ENCODE assay signal across 9 cellular contexts in genomic region chr19:4328243-4328990, GRCh38. TPM values are rescaled to one million over a fixed set of nuclear protein-coding genes. Genes with fewer than 3 reads are reported as not detected.
A peak's percentile ranks its signal among the peaks of the same experiment; 100 is the strongest.
DNase-seq lines count a peak whose midpoint lies in the region; ATAC-seq and TF ChIP-seq lines count a peak whose summit lies in the region.
"Had no signal": no experiment of that assay in that cellular context is flagged by ENCODE, and none has a peak within 500 bp of the region (broad histone marks: within the 10 kb centered on the region; RNA-seq: fewer than 3 reads in every experiment).

No MANE protein-coding gene starts in this region.

- peaks cover 55% of the 10 kb centered on the region for H3K36me3 Mint-ChIP-seq in Caco-2 (ENCODE audit: insufficient read depth, unreplicated experiment)
- no peaks in the 10 kb centered on the region for H3K36me3 Mint-ChIP-seq in immature natural killer cell

- WGBS in smooth muscle cell (ENCODE audit: low lambda C conversion rate), result 6% methylated on average over 20 of the region's 49 CpGs

- H3K79me2 ChIP-seq in KMS-11 (ENCODE audit: insufficient read depth, low read depth) (no peaks in the 10 kb centered on the region), smooth muscle cell (ENCODE audit: low read depth) (no peaks in the 10 kb centered on the region)

- H2AFZ ChIP-seq in KMS-11 (ENCODE audit: low read depth), result no peak overlapping the region
- H2AFZ ChIP-seq in smooth muscle cell (ENCODE audit: low read depth), result peak overlapping the region; percentile 24

- no peak overlapping the region for H3K9ac ChIP-seq in KMS-11
- H3K9ac ChIP-seq in smooth muscle cell (ENCODE audit: low read depth), result no peak overlapping the region

- H3K27ac Mint-ChIP-seq in Caco-2 (ENCODE audit: unreplicated experiment) (no peak overlapping the region), immature natural killer cell (peak overlapping the region in 5 of 6 donors; percentile 34 to 92 (median 62))

- H3K27ac ChIP-seq in KMS-11 (no peak overlapping the region), brain microvascular endothelial cell (peak overlapping the region; percentile 69), smooth muscle cell (ENCODE audit: low read depth) (no peak overlapping the region)
- H3K27ac ChIP-seq: VCaP had no signal

- no peaks in the 10 kb centered on the region for H3K9me3 Mint-ChIP-seq in Caco-2 (ENCODE audit: unreplicated experiment)
- H3K9me3 Mint-ChIP-seq in immature natural killer cell, result no peaks in the 10 kb centered on the region

- no peak for TF ChIP-seq CTCF in Caco-2 (IDR thresholded peaks at IDR 0.05; ENCODE audit: insufficient read depth in 1 of 2, low read depth in 1 of 2, low read length in 1 of 2, severe bottlenecking in 1 of 2, unreplicated experiment in 1 of 2)
- no peak for TF ChIP-seq CTCF in KMS-11 (conservative IDR thresholded peaks at IDR 0.05; ENCODE audit: low read depth, low read length)
- no peak for TF ChIP-seq CTCF in brain microvascular endothelial cell (IDR thresholded peaks at IDR 0.05; ENCODE audit: low read depth, low read length, missing control alignments)
- TF ChIP-seq CTCF in smooth muscle cell (IDR thresholded peaks at IDR 0.05; ENCODE audit: borderline replicate concordance, insufficient read depth, poor library complexity, severe bottlenecking), result no peak

- H3K27me3 Mint-ChIP-seq in Caco-2 (ENCODE audit: insufficient read depth, unreplicated experiment) (no peaks in the 10 kb centered on the region), immature natural killer cell (ENCODE audit: low read depth in 3 of 3) (peaks cover 8 to 13% (median 13%) of the 10 kb centered on the region in 3 donors)

- CTCF ChIA-PET in Caco-2 (lab: Charles Lee), result interaction anchor here (0.6 to 0.9 kb wide), 3 partner anchors 14 to 178 kb away, joined by 3 read pairs; no protein-coding TSS in a partner anchor

- peak overlapping the region; percentile 54 for H3K4me3 Mint-ChIP-seq in Caco-2 (ENCODE audit: unreplicated experiment)
- H3K4me3 Mint-ChIP-seq in immature natural killer cell, result peak overlapping the region; percentile 80 to 84 (median 83)

- H3K27me3 ChIP-seq in Caco-2 (replicated peaks; ENCODE audit: control insufficient read depth, insufficient read depth, low read length) (no peaks in the 10 kb centered on the region), KMS-11 (ENCODE audit: insufficient read depth, low read depth) (no peaks in the 10 kb centered on the region), brain microvascular endothelial cell (replicated peaks) (no peaks in the 10 kb centered on the region), smooth muscle cell (ENCODE audit: low read depth) (no peaks in the 10 kb centered on the region)

- peak; percentile 82 to 90 for DNase-seq in Caco-2
- DNase-seq in UCSD-AML1 (lab: John Stamatoyannopoulos, UW; ENCODE audit: unreplicated experiment), result peak; percentile 93
- DNase-seq in brain microvascular endothelial cell, result peak; percentile 96
- peak; percentile 88 to 95 (median 91) for DNase-seq in immature natural killer cell
- peak; percentile 90 for DNase-seq in smooth muscle cell (lab: John Stamatoyannopoulos, UW; ENCODE audit: unreplicated experiment)
- DNase-seq in SW480 (ENCODE audit: low spot score), result no peak

- in situ Hi-C loops in brain microvascular endothelial cell (cut with HindIII; ENCODE audit: low pct_ligation_motif_present, low sequenced_read_pairs), result no loop called here

- H3F3A ChIP-seq in smooth muscle cell (ENCODE audit: low read depth), result no peaks in the 10 kb centered on the region

- H3K4me1 Mint-ChIP-seq in Caco-2 (ENCODE audit: low read depth, unreplicated experiment), result peaks cover 5% of the 10 kb centered on the region
- H3K4me1 Mint-ChIP-seq in immature natural killer cell, result peaks cover 27 to 32% of the 10 kb centered on the region in 2 donors

- H3K4me3 ChIP-seq in Caco-2 (ENCODE audit: low read depth, low read length), result peak overlapping the region; percentile 35
- H3K4me3 ChIP-seq in KMS-11 (IDR thresholded peaks at IDR 0.05; ENCODE audit: insufficient read depth, low read depth, low read length), result no peak overlapping the region
- peak overlapping the region; percentile 60 for H3K4me3 ChIP-seq in brain microvascular endothelial cell (ENCODE audit: low read depth, low read length)
- peak overlapping the region; percentile 49 for H3K4me3 ChIP-seq in smooth muscle cell

- no TSS peak for BruUV-seq in Caco-2 (replicated peaks; lab: Mats Ljungman, UMichigan)

- H3K4me2 ChIP-seq in KMS-11, result peak overlapping the region; percentile 36; the same call in 1 of the 2 replicates
- peak overlapping the region; percentile 85 for H3K4me2 ChIP-seq in smooth muscle cell

- intact Hi-C loops in Caco-2 (cut with micrococcal nuclease; ENCODE audit: unreplicated experiment), result no loop called here

- no peaks in the 10 kb centered on the region for H3K4me1 ChIP-seq in Caco-2
- no peaks in the 10 kb centered on the region for H3K4me1 ChIP-seq in KMS-11 (ENCODE audit: low read depth, poor library complexity, severe bottlenecking)
- H3K4me1 ChIP-seq in smooth muscle cell (ENCODE audit: low read depth), result peaks cover 9% of the 10 kb centered on the region

- H3K9me3 ChIP-seq in Caco-2, result no peaks in the 10 kb centered on the region
- H3K9me3 ChIP-seq in smooth muscle cell (replicated peaks; ENCODE audit: low read depth), result no peaks in the 10 kb centered on the region

- H3K36me3 ChIP-seq in Caco-2 (ENCODE audit: control insufficient read depth, insufficient read depth, low read length) (0 out of 2 replicates have a peak, but pooled peaks cover 2% of the 10 kb centered on the region), KMS-11 (ENCODE audit: insufficient read depth) (no peaks in the 10 kb centered on the region), brain microvascular endothelial cell (replicated peaks) (no peaks in the 10 kb centered on the region), smooth muscle cell (ENCODE audit: low read depth) (no peaks in the 10 kb centered on the region)

- POLR2A ChIA-PET in Caco-2 (lab: Charles Lee), result interaction anchor here (0.8 to 1.2 kb wide), 2 partner anchors 15 to 74 kb away, joined by 5 to 9 read pairs; partner anchors contain the start of genes CHAF1A and MPND

- ATAC-seq in GM21528 (IDR thresholded peaks at IDR 0.05; ENCODE audit: low FRiP score, unreplicated experiment), result peak; percentile 49

- H4K20me1 ChIP-seq in KMS-11 (ENCODE audit: insufficient read depth), result no peaks in the 10 kb centered on the region
- no peaks in the 10 kb centered on the region for H4K20me1 ChIP-seq in smooth muscle cell (ENCODE audit: low read depth)

RNA-seq across cellular contexts. Expression of gene STAP2, which starts 10.2 kb away (rescaled TPM):
- total RNA-seq in Caco-2 (2022) (70.7 and 71.6 TPM in 2 replicates), smooth muscle cell (10.7 and 13.0 TPM in 2 replicates)
- polyA plus RNA-seq in immature natural killer cell (1 to 10 TPM in 1 of 3 donors, under 1 TPM in 1, not detected in 1; 0.89 to 4.2 TPM), smooth muscle cell (8.3 and 26.5 TPM in 2 replicates)

RNA-seq across cellular contexts. Expression of gene MPND, which starts 14.9 kb away (rescaled TPM):
- total RNA-seq in Caco-2 (2022), result 34.9 and 35.7 TPM in 2 replicates
- polyA plus RNA-seq in immature natural killer cell, result 10 to 100 TPM in 2 of 3 donors, 1 to 10 TPM in 1; 9.0 to 13.4 (median 11.3) TPM
- total RNA-seq in smooth muscle cell, result 2.4 and 3.9 TPM in 2 replicates
- 10.9 and 14.6 TPM in 2 replicates for polyA plus RNA-seq in smooth muscle cell

RNA-seq across cellular contexts. Expression of gene FSD1, which starts 24.0 kb away (rescaled TPM):
- total RNA-seq in Caco-2 (2022), result 9.0 and 15.6 TPM in 2 replicates
- polyA plus RNA-seq in immature natural killer cell, result 10 to 100 TPM; 10.1 to 23.8 (median 12.8) TPM
- total RNA-seq in smooth muscle cell, result 6.9 and 9.9 TPM in 2 replicates
- polyA plus RNA-seq in smooth muscle cell, result 16.0 and 16.5 TPM in 2 replicates

RNA-seq across cellular contexts. Expression of gene TMIGD2, which starts 26.2 kb away (rescaled TPM):
- not detected in 2 replicates for total RNA-seq in Caco-2 (2022)
- 100 to 1,000 TPM in 1 of 3 donors, 10 to 100 TPM in 2; 85.3 to 116 (median 86.1) TPM for polyA plus RNA-seq in immature natural killer cell
- total RNA-seq in smooth muscle cell, result not detected in 2 replicates
- polyA plus RNA-seq in smooth muscle cell, result not detected in 2 replicates

RNA-seq across cellular contexts. Expression of gene SHD, which starts 49.4 kb away (rescaled TPM):
- total RNA-seq in Caco-2 (2022), result 1.4 and 3.5 TPM in 2 replicates
- polyA plus RNA-seq in immature natural killer cell, result not detected
- not detected in 2 replicates for total RNA-seq in smooth muscle cell
- not detected in 2 replicates for polyA plus RNA-seq in smooth muscle cell
